ENCODE assay signal across 1 cellular context in genomic region chr16:23597003-23597756, GRCh38.
TF ChIP-seq lines count a peak whose summit lies in the region.

No MANE protein-coding gene starts in this region.

TF ChIP-seq in HepG2, 621 proteins besides CTCF, POLR2A, EP300 and RAD21 (continues in another document):
- peak; percentile 32; the same call in 1 of the 2 replicates for TF ChIP-seq ZNF772 (CRISPR knock-in tag; IDR thresholded peaks at IDR 0.05)
- TF ChIP-seq UBTF (CRISPR knock-in tag; IDR thresholded peaks at IDR 0.05), result 0 out of 2 replicates have a peak, but pooled peaks have one; percentile 14
- no peak for TF ChIP-seq TRAFD1 (CRISPR knock-in tag; IDR thresholded peaks at IDR 0.05; ENCODE audit: borderline replicate concordance)
- TF ChIP-seq TEAD3 (CRISPR knock-in tag; optimal IDR thresholded peaks at IDR 0.05; ENCODE audit: borderline replicate concordance), result peak; percentile 43
- TF ChIP-seq ZBTB39 (CRISPR knock-in tag; IDR thresholded peaks at IDR 0.05), result no peak
- TF ChIP-seq, protein P1, sequence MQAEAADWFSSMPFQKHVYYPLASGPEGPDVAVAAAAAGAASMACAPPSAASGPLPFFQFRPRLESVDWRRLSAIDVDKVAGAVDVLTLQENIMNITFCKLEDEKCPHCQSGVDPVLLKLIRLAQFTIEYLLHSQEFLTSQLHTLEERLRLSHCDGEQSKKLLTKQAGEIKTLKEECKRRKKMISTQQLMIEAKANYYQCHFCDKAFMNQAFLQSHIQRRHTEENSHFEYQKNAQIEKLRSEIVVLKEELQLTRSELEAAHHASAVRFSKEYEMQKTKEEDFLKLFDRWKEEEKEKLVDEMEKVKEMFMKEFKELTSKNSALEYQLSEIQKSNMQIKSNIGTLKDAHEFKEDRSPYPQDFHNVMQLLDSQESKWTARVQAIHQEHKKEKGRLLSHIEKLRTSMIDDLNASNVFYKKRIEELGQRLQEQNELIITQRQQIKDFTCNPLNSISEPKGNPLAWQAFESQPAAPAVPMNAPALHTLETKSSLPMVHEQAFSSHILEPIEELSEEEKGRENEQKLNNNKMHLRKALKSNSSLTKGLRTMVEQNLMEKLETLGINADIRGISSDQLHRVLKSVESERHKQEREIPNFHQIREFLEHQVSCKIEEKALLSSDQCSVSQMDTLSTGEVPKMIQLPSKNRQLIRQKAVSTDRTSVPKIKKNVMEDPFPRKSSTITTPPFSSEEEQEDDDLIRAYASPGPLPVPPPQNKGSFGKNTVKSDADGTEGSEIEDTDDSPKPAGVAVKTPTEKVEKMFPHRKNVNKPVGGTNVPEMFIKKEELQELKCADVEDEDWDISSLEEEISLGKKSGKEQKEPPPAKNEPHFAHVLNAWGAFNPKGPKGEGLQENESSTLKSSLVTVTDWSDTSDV (CRISPR knock-in tag; IDR thresholded peaks at IDR 0.05), result no peak
- no peak for TF ChIP-seq JUN (CRISPR knock-in tag; IDR thresholded peaks at IDR 0.05)
- TF ChIP-seq HES4 (CRISPR knock-in tag; IDR thresholded peaks at IDR 0.05; ENCODE audit: borderline replicate concordance), result no peak
- TF ChIP-seq AKAP8 (CRISPR knock-in tag; IDR thresholded peaks at IDR 0.05), result peak; percentile 5; the same call in 1 of the 2 replicates
- TF ChIP-seq ADNP (CRISPR knock-in tag; IDR thresholded peaks at IDR 0.05), result no peak
- peak; percentile 37; the same call in 1 of the 2 replicates for TF ChIP-seq FOXK1 (CRISPR knock-in tag; IDR thresholded peaks at IDR 0.05; ENCODE audit: borderline replicate concordance, low read depth)
- no peak for TF ChIP-seq SP140L (CRISPR knock-in tag; IDR thresholded peaks at IDR 0.05; ENCODE audit: borderline replicate concordance)
- no peak for TF ChIP-seq TGIF2 (CRISPR knock-in tag; IDR thresholded peaks at IDR 0.05)
- no peak for TF ChIP-seq ZNF672 (CRISPR knock-in tag; IDR thresholded peaks at IDR 0.05)
- TF ChIP-seq NFYB (CRISPR knock-in tag; IDR thresholded peaks at IDR 0.05), result no peak
- no peak for TF ChIP-seq ZBTB4 (CRISPR knock-in tag; IDR thresholded peaks at IDR 0.05; ENCODE audit: borderline replicate concordance)
- TF ChIP-seq PLSCR1 (CRISPR knock-in tag; IDR thresholded peaks at IDR 0.05; ENCODE audit: borderline replicate concordance), result no peak
- TF ChIP-seq CEBPB (IDR thresholded peaks at IDR 0.05; ENCODE audit: borderline replicate concordance, low read depth, low read length), result no peak
- no peak for TF ChIP-seq GLI4 (CRISPR knock-in tag; IDR thresholded peaks at IDR 0.05; ENCODE audit: borderline replicate concordance)
- no peak for TF ChIP-seq ATF5 (CRISPR knock-in tag; IDR thresholded peaks at IDR 0.05; ENCODE audit: low read depth)
- 0 out of 2 replicates have a peak, but pooled peaks have one; percentile 34 for TF ChIP-seq TEAD2 (CRISPR knock-in tag; IDR thresholded peaks at IDR 0.05)
- TF ChIP-seq ZGPAT (CRISPR knock-in tag; IDR thresholded peaks at IDR 0.05), result no peak
- peak; percentile 73; the same call in 1 of the 2 replicates for TF ChIP-seq MEIS2 (CRISPR knock-in tag; IDR thresholded peaks at IDR 0.05)
- 0 out of 2 replicates have a peak, but pooled peaks have one; percentile 10 for TF ChIP-seq ONECUT2 (CRISPR knock-in tag; IDR thresholded peaks at IDR 0.05)
- TF ChIP-seq HMG20B (CRISPR knock-in tag; conservative IDR thresholded peaks at IDR 0.05), result no peak
- no peak for TF ChIP-seq CHD4 (IDR thresholded peaks at IDR 0.05; ENCODE audit: borderline replicate concordance, low read length)
- 0 out of 2 replicates have a peak, but pooled peaks have one; percentile 39 for TF ChIP-seq JUNB (CRISPR knock-in tag; IDR thresholded peaks at IDR 0.05; ENCODE audit: borderline replicate concordance)
- peak; percentile 87 for TF ChIP-seq ZMYM2 (CRISPR knock-in tag; IDR thresholded peaks at IDR 0.05)
- TF ChIP-seq, protein P2, sequence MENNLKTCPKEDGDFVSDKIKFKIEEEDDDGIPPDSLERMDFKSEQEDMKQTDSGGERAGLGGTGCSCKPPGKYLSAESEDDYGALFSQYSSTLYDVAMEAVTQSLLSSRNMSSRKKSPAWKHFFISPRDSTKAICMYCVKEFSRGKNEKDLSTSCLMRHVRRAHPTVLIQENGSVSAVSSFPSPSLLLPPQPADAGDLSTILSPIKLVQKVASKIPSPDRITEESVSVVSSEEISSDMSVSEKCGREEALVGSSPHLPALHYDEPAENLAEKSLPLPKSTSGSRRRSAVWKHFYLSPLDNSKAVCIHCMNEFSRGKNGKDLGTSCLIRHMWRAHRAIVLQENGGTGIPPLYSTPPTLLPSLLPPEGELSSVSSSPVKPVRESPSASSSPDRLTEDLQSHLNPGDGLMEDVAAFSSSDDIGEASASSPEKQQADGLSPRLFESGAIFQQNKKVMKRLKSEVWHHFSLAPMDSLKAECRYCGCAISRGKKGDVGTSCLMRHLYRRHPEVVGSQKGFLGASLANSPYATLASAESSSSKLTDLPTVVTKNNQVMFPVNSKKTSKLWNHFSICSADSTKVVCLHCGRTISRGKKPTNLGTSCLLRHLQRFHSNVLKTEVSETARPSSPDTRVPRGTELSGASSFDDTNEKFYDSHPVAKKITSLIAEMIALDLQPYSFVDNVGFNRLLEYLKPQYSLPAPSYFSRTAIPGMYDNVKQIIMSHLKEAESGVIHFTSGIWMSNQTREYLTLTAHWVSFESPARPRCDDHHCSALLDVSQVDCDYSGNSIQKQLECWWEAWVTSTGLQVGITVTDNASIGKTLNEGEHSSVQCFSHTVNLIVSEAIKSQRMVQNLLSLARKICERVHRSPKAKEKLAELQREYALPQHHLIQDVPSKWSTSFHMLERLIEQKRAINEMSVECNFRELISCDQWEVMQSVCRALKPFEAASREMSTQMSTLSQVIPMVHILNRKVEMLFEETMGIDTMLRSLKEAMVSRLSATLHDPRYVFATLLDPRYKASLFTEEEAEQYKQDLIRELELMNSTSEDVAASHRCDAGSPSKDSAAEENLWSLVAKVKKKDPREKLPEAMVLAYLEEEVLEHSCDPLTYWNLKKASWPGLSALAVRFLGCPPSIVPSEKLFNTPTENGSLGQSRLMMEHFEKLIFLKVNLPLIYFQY (CRISPR knock-in tag; IDR thresholded peaks at IDR 0.05; ENCODE audit: borderline replicate concordance), result no peak
- TF ChIP-seq TCF7L2 (IDR thresholded peaks at IDR 0.05; ENCODE audit: low read depth, low read length), result no peak
- TF ChIP-seq ZNF713 (CRISPR knock-in tag; IDR thresholded peaks at IDR 0.05), result no peak
- TF ChIP-seq KLF13 (CRISPR knock-in tag; IDR thresholded peaks at IDR 0.05), result 0 out of 2 replicates have a peak, but pooled peaks have one; percentile 45
- no peak for TF ChIP-seq ZNF557 (CRISPR knock-in tag; IDR thresholded peaks at IDR 0.05)
- no peak for TF ChIP-seq ZBTB14 (CRISPR knock-in tag; IDR thresholded peaks at IDR 0.05)
